ENCODE assay signal across 23 cellular contexts in the genomic region with DNA sequence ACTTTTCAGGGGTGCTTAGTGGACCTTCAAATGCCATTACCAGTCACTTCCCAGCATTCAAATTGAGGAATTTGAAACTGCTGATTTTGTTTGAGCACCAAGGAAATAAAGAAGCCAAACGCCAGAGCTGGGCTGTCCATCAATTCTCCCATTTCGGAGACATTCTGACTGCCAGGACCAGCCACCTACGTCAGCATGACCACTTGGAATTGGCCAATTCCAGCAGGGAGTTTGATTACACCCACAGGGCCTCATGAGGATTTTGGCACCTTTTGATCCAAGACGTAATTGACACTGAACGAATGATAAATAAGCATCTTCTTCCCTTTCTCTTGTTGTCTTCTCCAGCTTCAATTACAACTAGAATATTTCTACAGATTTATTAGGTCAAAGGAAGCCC. TPM values are rescaled to one million over a fixed set of nuclear protein-coding genes. Genes with fewer than 3 reads are reported as not detected.
A peak's percentile ranks its signal among the peaks of the same experiment; 100 is the strongest.
DNase-seq lines count a peak whose midpoint lies in the region; ATAC-seq and TF ChIP-seq lines count a peak whose summit lies in the region.
"Had no signal": no experiment of that assay in that cellular context is flagged by ENCODE, and none has a peak within 500 bp of the region (broad histone marks: within the 10 kb centered on the region; RNA-seq: fewer than 3 reads in every experiment).

No MANE protein-coding gene starts in this region.

- no peak overlapping the region for H3K4me2 ChIP-seq in parathyroid adenoma (ENCODE audit: low read length)
- H3K4me2 ChIP-seq: A549 had no signal

- TF ChIP-seq CTCF in parathyroid adenoma (IDR thresholded peaks at IDR 0.05) (no peak), suprapubic skin (IDR thresholded peaks at IDR 0.05) (no peak), BE2C (IDR thresholded peaks at IDR 0.05; ENCODE audit: low read depth, low read length) (no peak), endothelial cell (IDR thresholded peaks at IDR 0.05; ENCODE audit: unreplicated experiment) (no peak)

- no peak for TF ChIP-seq POLR2A in suprapubic skin (IDR thresholded peaks at IDR 0.05)

- 72% methylated on average over 5 of the region's 5 CpGs for WGBS in suprapubic skin

- ATAC-seq in HG03095 (IDR thresholded peaks at IDR 0.05; ENCODE audit: unreplicated experiment): no peak
- ATAC-seq: A549 had no signal

- H3K9me3 Mint-ChIP-seq in endothelial cell (ENCODE audit: unreplicated experiment): no peaks in the 10 kb centered on the region

- H2AFZ ChIP-seq in parathyroid adenoma: peak overlapping the region; percentile 22

- no peaks in the 10 kb centered on the region for H3K27me3 ChIP-seq in parathyroid adenoma (ENCODE audit: control insufficient read depth, insufficient read depth, low read length)
- H3K27me3 ChIP-seq in suprapubic skin: no peaks in the 10 kb centered on the region
- no peaks in the 10 kb centered on the region for H3K27me3 ChIP-seq in BE2C

- no peak overlapping the region for H3K4me3 Mint-ChIP-seq in endothelial cell (ENCODE audit: unreplicated experiment)
- H3K4me3 Mint-ChIP-seq: CD4-positive, alpha-beta memory T cell had no signal

- H3K9me3 ChIP-seq in parathyroid adenoma (ENCODE audit: control insufficient read depth, low read length) (no peaks in the 10 kb centered on the region), suprapubic skin (no peaks in the 10 kb centered on the region), BE2C (no peaks in the 10 kb centered on the region)
- H3K9me3 ChIP-seq: A549 had no signal

- H3K79me2 ChIP-seq in parathyroid adenoma: no peaks in the 10 kb centered on the region

- peak overlapping the region; percentile 56 for H3K27ac ChIP-seq in parathyroid adenoma
- peak overlapping the region; percentile 26 for H3K27ac ChIP-seq in suprapubic skin
- H3K27ac ChIP-seq: A549 had no signal

- H3K4me3 ChIP-seq in parathyroid adenoma (ENCODE audit: low read depth, low read length): no peak overlapping the region
- no peak overlapping the region for H3K4me3 ChIP-seq in suprapubic skin
- no peak overlapping the region for H3K4me3 ChIP-seq in BE2C (ENCODE audit: low read depth, low read length)
- H3K4me3 ChIP-seq: A549 had no signal

- no peaks in the 10 kb centered on the region for H3K36me3 ChIP-seq in parathyroid adenoma (ENCODE audit: control insufficient read depth, insufficient read depth, low read length)
- H3K36me3 ChIP-seq in suprapubic skin: no peaks in the 10 kb centered on the region
- H3K36me3 ChIP-seq in BE2C: no peaks in the 10 kb centered on the region; the same call in 1 of the 2 replicates

- no peaks in the 10 kb centered on the region for H3K36me3 Mint-ChIP-seq in endothelial cell (ENCODE audit: low read depth, unreplicated experiment)

- H3K9ac ChIP-seq in parathyroid adenoma: no peak overlapping the region

- H3K27me3 Mint-ChIP-seq in endothelial cell (ENCODE audit: unreplicated experiment): no peaks in the 10 kb centered on the region
- H3K27me3 Mint-ChIP-seq: CD4-positive, alpha-beta memory T cell had no signal

- TF ChIP-seq EP300 in suprapubic skin (IDR thresholded peaks at IDR 0.05): no peak

- DNase-seq in NCI-H460 (ENCODE audit: extremely low read depth, low read depth): peak; percentile 93
- peak; percentile 54 for DNase-seq in fibroblast of gingiva (ENCODE audit: low read depth)
- DNase-seq in suprapubic skin (ENCODE audit: low spot score in 2 of 2): no peak
- DNase-seq in BE2C: no peak
- DNase-seq in endothelial cell (ENCODE audit: low spot score): no peak
- DNase-seq: 8988T; ACHN; AML-193; C1 segment of cervical spinal cord; Calu3; CD4-positive, alpha-beta memory T cell; COR-L47; DMS53; DMS79 treated with DMSO at 0.1 percent for 48 hours; GF-D8; H7; HCEC 1CT had no signal

- H3K4me1 Mint-ChIP-seq in endothelial cell (ENCODE audit: unreplicated experiment): peaks cover 8% of the 10 kb centered on the region

- peaks cover 3% of the 10 kb centered on the region for H3K4me1 ChIP-seq in parathyroid adenoma
- H3K4me1 ChIP-seq in suprapubic skin: no peaks in the 10 kb centered on the region
- H3K4me1 ChIP-seq in BE2C: no peaks in the 10 kb centered on the region
- H3K4me1 ChIP-seq: A549 had no signal

- H3K27ac Mint-ChIP-seq in endothelial cell (ENCODE audit: unreplicated experiment): no peak overlapping the region
- H3K27ac Mint-ChIP-seq: CD4-positive, alpha-beta memory T cell had no signal

RNA-seq across cellular contexts. Expression of a gene that starts 40.2 kb away (rescaled TPM):
- 44.0 and 50.0 TPM in 2 replicates for total RNA-seq in NCI-H460 (2014; rRNA removed; shearing (Covaris generic))
- polyA plus RNA-seq in NCI-H460 (2014; cell fraction: nucleus; rRNA removed): 25.9 and 34.5 TPM in 2 replicates
- total RNA-seq in suprapubic skin (1 to 10 TPM in 1 of 4 donors, under 1 TPM in 3; 0.11 to 1.3 (median 0.38) TPM), endothelial cell (ENCODE audit: unreplicated experiment) (0.23 TPM)
- polyA plus RNA-seq in BE2C (2012; ENCODE audit: insufficient read depth, insufficient read length, low read depth): 0.51 TPM
- total RNA-seq: Calu3, Daoy, G401, H1 had no signal

Comparison
In these comparisons a context has a peak if more than half of its experiments do, and no peak if none do; other contexts are left out.
1. DNase-seq: peak in NCI-H460 (single experiment) and fibroblast of gingiva (single experiment); none in suprapubic skin (0 of 2), BE2C (single experiment) and endothelial cell (single experiment).
2. RNA of a gene that starts 40.2 kb away (total RNA-seq): 44.0 to 50.0 TPM in NCI-H460; 0.11 to 1.3 TPM in suprapubic skin and 0.23 TPM in endothelial cell (single experiment); every median in the first group is over 10 times any median in the second.